In the genomic region with DNA sequence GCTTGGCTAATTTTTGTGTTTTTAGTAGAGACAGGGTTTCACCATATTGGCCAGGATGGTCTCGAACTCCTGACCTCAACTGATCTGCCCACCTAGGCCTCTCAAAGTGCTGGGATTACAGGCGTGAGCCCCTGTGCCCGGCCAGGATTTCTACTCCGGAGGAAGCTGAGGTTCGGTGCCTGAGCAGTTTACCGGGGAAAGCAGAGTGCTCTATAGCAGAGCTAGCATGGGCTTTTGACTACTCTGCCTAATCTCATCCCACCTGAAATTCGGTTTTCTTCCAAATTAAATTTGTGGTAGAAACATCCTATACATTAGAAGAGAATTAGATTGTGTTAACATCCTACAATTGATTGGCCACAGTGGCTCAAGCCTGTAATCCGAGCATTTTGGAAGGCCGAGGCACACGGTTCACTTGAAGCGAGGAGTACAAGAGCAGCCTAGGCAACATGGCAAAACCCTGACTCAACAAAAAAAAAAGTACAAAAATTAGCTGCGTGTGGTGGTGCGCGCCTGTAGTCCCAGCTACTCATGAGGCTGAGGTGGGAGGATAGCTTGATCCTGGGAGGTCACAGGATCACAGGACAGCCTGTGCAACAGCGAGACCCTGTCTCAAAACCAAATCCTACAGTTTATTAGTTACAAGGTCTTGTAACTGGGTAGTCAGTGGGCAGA, we compare ENCODE assay signal across 8 cellular contexts. TPM values are rescaled to one million over a fixed set of nuclear protein-coding genes. Genes with fewer than 3 reads are reported as not detected.
DNase-seq lines count a peak whose midpoint lies in the region; ATAC-seq, FAIRE-seq and TF ChIP-seq lines count a peak whose summit lies in the region.

No MANE protein-coding gene starts in this region.

- H3K36me3 ChIP-seq in CD8-positive, alpha-beta T cell (ENCODE audit: insufficient read depth, low read length) = peaks cover 47% of the 10 kb centered on the region
- H3K36me3 ChIP-seq in PC-3 (ENCODE audit: low read depth, low read length) (peaks cover 49% of the 10 kb centered on the region), endocrine pancreas (ENCODE audit: control insufficient read depth, insufficient read depth, low read length) (peaks cover 9% of the 10 kb centered on the region), neuron (ENCODE audit: insufficient read depth, low read length) (peaks cover 40% of the 10 kb centered on the region)

- H3F3A ChIP-seq in PC-3 (ENCODE audit: low read length, unreplicated experiment) = peaks cover 46% of the 10 kb centered on the region

- POLR2A ChIA-PET in CD8-positive, alpha-beta T cell (lab: Charles Lee) = interaction anchor here (0.7 to 2.6 kb wide), 8 partner anchors 10 to 150 kb away, joined by 3 to 14 read pairs (median 6); a partner anchor contains a TSS
- POLR2A ChIA-PET in PC-3 (lab: Charles Lee; ENCODE audit: unreplicated experiment) = interaction anchor here (1.1 kb wide), 1 partner anchor 14 kb away, joined by 3 read pairs; no protein-coding TSS in a partner anchor

- no peak for DNase-seq in CD8-positive, alpha-beta T cell
- DNase-seq in PC-3 (no peak), RCC 7860 (ENCODE audit: low spot score) (no peak), HK-2 (ENCODE audit: unreplicated experiment) (no peak), Kasumi-1 (lab: John Stamatoyannopoulos, UW) (no peak)
- no peak for DNase-seq in stimulated activated naive CD4-positive, alpha-beta T cell treated with Interleukin-2 at 50 U/mL for 16 hours (lab: John Stamatoyannopoulos, UW)

- H3K36me3 Mint-ChIP-seq in CD8-positive, alpha-beta T cell = peaks cover 78% of the 10 kb centered on the region

- BruUV-seq in PC-3 (replicated peaks; lab: Mats Ljungman, UMichigan) = no TSS peak

- peak overlapping the region; percentile 92 for H3K27ac Mint-ChIP-seq in CD8-positive, alpha-beta T cell

- H3K4me2 ChIP-seq in PC-3 (ENCODE audit: low read length) = peak overlapping the region; percentile 80

- no peak for TF ChIP-seq CTCF in CD8-positive, alpha-beta T cell (IDR thresholded peaks at IDR 0.05)
- no peak for TF ChIP-seq CTCF in PC-3 (conservative IDR thresholded peaks at IDR 0.05; ENCODE audit: low read depth, low read length)

- H3K9me3 ChIP-seq in CD8-positive, alpha-beta T cell (ENCODE audit: low read length) = no peaks in the 10 kb centered on the region
- H3K9me3 ChIP-seq in PC-3 (ENCODE audit: low read length) (no peaks in the 10 kb centered on the region), endocrine pancreas (ENCODE audit: control insufficient read depth, low read length) (no peaks in the 10 kb centered on the region), neuron (ENCODE audit: low read length) (no peaks in the 10 kb centered on the region)

- no peak overlapping the region for H2AFZ ChIP-seq in PC-3 (ENCODE audit: low read length)
- H2AFZ ChIP-seq in neuron (ENCODE audit: low read depth, low read length) = no peak overlapping the region

- peak overlapping the region; percentile 91 for H3K27ac ChIP-seq in CD8-positive, alpha-beta T cell (ENCODE audit: low read depth, low read length)
- H3K27ac ChIP-seq in PC-3 (ENCODE audit: low read length) = peak overlapping the region; percentile 56

- H3K4me1 Mint-ChIP-seq in CD8-positive, alpha-beta T cell (ENCODE audit: low read depth) = peaks cover 57% of the 10 kb centered on the region

- peak overlapping the region; percentile 97 for H3K4me3 Mint-ChIP-seq in CD8-positive, alpha-beta T cell

- no peaks in the 10 kb centered on the region for H3K9me2 ChIP-seq in PC-3 (replicated peaks; ENCODE audit: low read length)

- H3K9ac ChIP-seq in PC-3 (ENCODE audit: low read length) (peak overlapping the region; percentile 97), endocrine pancreas (ENCODE audit: control insufficient read depth, insufficient read depth, low read length) (peak overlapping the region; percentile 80)

- H3K4me1 ChIP-seq in CD8-positive, alpha-beta T cell (ENCODE audit: insufficient read depth, low read length) = peaks cover 36% of the 10 kb centered on the region
- H3K4me1 ChIP-seq in PC-3 (ENCODE audit: insufficient read depth, low read length) (peaks cover 12% of the 10 kb centered on the region; the same call in 1 of the 2 replicates), endocrine pancreas (ENCODE audit: control insufficient read depth, insufficient read depth, low read length) (peaks cover 9% of the 10 kb centered on the region), neuron (ENCODE audit: insufficient read depth, low read length) (peaks cover 19% of the 10 kb centered on the region)

- peak overlapping the region; percentile 93 for H3K4me3 ChIP-seq in CD8-positive, alpha-beta T cell (ENCODE audit: low read depth, low read length)
- H3K4me3 ChIP-seq in PC-3 (ENCODE audit: low read length) (peak overlapping the region; percentile 89), endocrine pancreas (ENCODE audit: control insufficient read depth, insufficient read depth, low read length) (peak overlapping the region; percentile 89), neuron (ENCODE audit: low read length) (peak overlapping the region; percentile 92)

- no peaks in the 10 kb centered on the region for H3K9me3 Mint-ChIP-seq in CD8-positive, alpha-beta T cell

- H3K27me3 ChIP-seq in CD8-positive, alpha-beta T cell (ENCODE audit: insufficient read depth, low read length) = no peaks in the 10 kb centered on the region
- no peaks in the 10 kb centered on the region for H3K27me3 ChIP-seq in PC-3 (ENCODE audit: low read length)
- H3K27me3 ChIP-seq in endocrine pancreas (ENCODE audit: control insufficient read depth, insufficient read depth, low read length) = no peaks in the 10 kb centered on the region
- no peaks in the 10 kb centered on the region for H3K27me3 ChIP-seq in neuron (ENCODE audit: insufficient read depth, low read length)

- H3K79me2 ChIP-seq in PC-3 (ENCODE audit: low read length) = peaks cover 38% of the 10 kb centered on the region

- H4K20me1 ChIP-seq in PC-3 (ENCODE audit: low read length) = peaks cover 41% of the 10 kb centered on the region

- FAIRE-seq in RCC 7860 (lab: Jason Lieb, UNC) = no peak

- no peak for ATAC-seq in CD8-positive, alpha-beta T cell
- no peak for ATAC-seq in PC-3

- H3K27me3 Mint-ChIP-seq in CD8-positive, alpha-beta T cell (ENCODE audit: low read depth) = no peaks in the 10 kb centered on the region

- CTCF ChIA-PET in CD8-positive, alpha-beta T cell (lab: Charles Lee) = interaction anchor here (0.9 to 2.7 kb wide), 7 partner anchors 10 to 184 kb away, joined by 4 to 8 read pairs (median 5); no protein-coding TSS in a partner anchor
- CTCF ChIA-PET in PC-3 (lab: Charles Lee) = no interaction called here

- intact Hi-C loops in CD8-positive, alpha-beta T cell (cut with DNase I, micrococcal nuclease) = no loop called here
- intact Hi-C loops in PC-3 (cut with micrococcal nuclease) = no loop called here

RNA-seq across cellular contexts. Expression of a gene that starts 1.6 kb away (rescaled TPM):
- total RNA-seq in CD8-positive, alpha-beta T cell = 1,000 to 10,000 TPM; 5,165 to 5,323 TPM
- total RNA-seq in PC-3 (2014; rRNA removed) = 3,023 and 3,169 TPM in 2 replicates

RNA-seq across cellular contexts. Expression of a gene that starts 7.2 kb away (rescaled TPM):
- 1,000 to 10,000 TPM; 3,746 to 3,873 TPM for total RNA-seq in CD8-positive, alpha-beta T cell
- total RNA-seq in PC-3 (2014; rRNA removed) = 3,913 and 5,174 TPM in 2 replicates

RNA-seq across cellular contexts. Expression of a gene that starts 15.0 kb away (rescaled TPM):
- 100 to 1,000 TPM; 246 to 259 TPM for total RNA-seq in CD8-positive, alpha-beta T cell
- total RNA-seq in PC-3 (2014; rRNA removed) = 0.18 and 2.8 TPM in 2 replicates

RNA-seq across cellular contexts. Expression of a gene that starts 23.5 kb away (rescaled TPM):
- 10 to 100 TPM; 20.1 to 25.5 TPM for total RNA-seq in CD8-positive, alpha-beta T cell
- total RNA-seq in PC-3 (2014; rRNA removed) = 46.3 and 46.7 TPM in 2 replicates

RNA-seq across cellular contexts. Expression of a gene that starts 36.0 kb away (rescaled TPM):
- total RNA-seq in CD8-positive, alpha-beta T cell = 10 to 100 TPM; 26.1 to 30.7 TPM
- total RNA-seq in PC-3 (2014; rRNA removed) = not detected in 2 replicates

Comparison
In these comparisons a context has a peak if more than half of its experiments do, and no peak if none do; other contexts are left out.
1. RNA of a gene that starts 15.0 kb away (total RNA-seq): 246 to 259 TPM in CD8-positive, alpha-beta T cell; 0.18 to 2.8 TPM in PC-3; every median in the first group is over 10 times any median in the second.
2. Peak in every context shown above with its lines, with median percentiles within 50 percentile points of each other: H3K4me3 ChIP-seq.